In genomic region chr2:9142551-9143263, GRCh38 we compare ENCODE assay signal across 1 cellular context.
TF ChIP-seq lines count a peak whose summit lies in the region.

No MANE protein-coding gene starts in this region.

TF ChIP-seq in HepG2, 621 proteins besides CTCF, POLR2A, EP300 and RAD21 (continued from another document and continues in another):
- TF ChIP-seq ZNF646 (CRISPR knock-in tag; IDR thresholded peaks at IDR 0.05) (no peak), ZNF780A (CRISPR knock-in tag; IDR thresholded peaks at IDR 0.05) (no peak), KLF9 (CRISPR knock-in tag; IDR thresholded peaks at IDR 0.05; ENCODE audit: low read depth) (no peak), MLLT10 (CRISPR knock-in tag; IDR thresholded peaks at IDR 0.05) (no peak), ZNF784 (CRISPR knock-in tag; IDR thresholded peaks at IDR 0.05; ENCODE audit: borderline replicate concordance) (no peak), ZBTB8A (CRISPR knock-in tag; IDR thresholded peaks at IDR 0.05; ENCODE audit: borderline replicate concordance, low read depth) (no peak), SP2 (CRISPR knock-in tag; IDR thresholded peaks at IDR 0.05) (no peak), ZZZ3 (CRISPR knock-in tag; IDR thresholded peaks at IDR 0.05; ENCODE audit: borderline replicate concordance) (no peak), ARNTL (CRISPR knock-in tag; IDR thresholded peaks at IDR 0.05) (no peak), RELA (CRISPR knock-in tag; IDR thresholded peaks at IDR 0.05) (0 out of 2 replicates have a peak, but pooled peaks have one; percentile 49), ZNF251 (CRISPR knock-in tag; IDR thresholded peaks at IDR 0.05) (no peak), GTF2F1 (IDR thresholded peaks at IDR 0.05; ENCODE audit: low read length) (no peak), KLF11 (CRISPR knock-in tag; IDR thresholded peaks at IDR 0.05) (no peak), RORA (CRISPR knock-in tag; IDR thresholded peaks at IDR 0.05) (no peak), ZNF639 (CRISPR knock-in tag; conservative IDR thresholded peaks at IDR 0.05) (peak; percentile 65; the same call in 1 of the 2 replicates), ATF2 (CRISPR knock-in tag; IDR thresholded peaks at IDR 0.05) (peak; percentile 60; the same call in 1 of the 2 replicates), ZBTB2 (CRISPR knock-in tag; IDR thresholded peaks at IDR 0.05; ENCODE audit: low read depth) (no peak), ZNF264 (CRISPR knock-in tag; IDR thresholded peaks at IDR 0.05) (peak; percentile 68; the same call in 1 of the 2 replicates), GTF3A (CRISPR knock-in tag; conservative IDR thresholded peaks at IDR 0.05) (no peak), MEIS2 (CRISPR knock-in tag; IDR thresholded peaks at IDR 0.05) (peak; percentile 82), ZNF207 (IDR thresholded peaks at IDR 0.05; ENCODE audit: borderline replicate concordance) (no peak), ZNF670 (CRISPR knock-in tag; IDR thresholded peaks at IDR 0.05; ENCODE audit: borderline replicate concordance) (no peak), TSC22D2 (CRISPR knock-in tag; IDR thresholded peaks at IDR 0.05; ENCODE audit: borderline replicate concordance) (peak; percentile 72; the same call in 1 of the 2 replicates), ZIK1 (CRISPR knock-in tag; IDR thresholded peaks at IDR 0.05; ENCODE audit: borderline replicate concordance, low read depth) (no peak), MAFF (IDR thresholded peaks at IDR 0.05; ENCODE audit: low read depth, low read length) (no peak), NR2C2 (CRISPR knock-in tag; IDR thresholded peaks at IDR 0.05; ENCODE audit: borderline replicate concordance) (no peak), ZNF777 (CRISPR knock-in tag; IDR thresholded peaks at IDR 0.05) (peak; percentile 54; the same call in 1 of the 2 replicates), ELK4 (CRISPR knock-in tag; IDR thresholded peaks at IDR 0.05; ENCODE audit: borderline replicate concordance) (no peak), HOXA7 (CRISPR knock-in tag; IDR thresholded peaks at IDR 0.05) (no peak), ZNF432 (CRISPR knock-in tag; IDR thresholded peaks at IDR 0.05; ENCODE audit: borderline replicate concordance) (no peak), FOXM1 (CRISPR knock-in tag; IDR thresholded peaks at IDR 0.05) (no peak), ZNF773 (CRISPR knock-in tag; IDR thresholded peaks at IDR 0.05; ENCODE audit: borderline replicate concordance) (no peak)
- TF ChIP-seq, protein P1, sequence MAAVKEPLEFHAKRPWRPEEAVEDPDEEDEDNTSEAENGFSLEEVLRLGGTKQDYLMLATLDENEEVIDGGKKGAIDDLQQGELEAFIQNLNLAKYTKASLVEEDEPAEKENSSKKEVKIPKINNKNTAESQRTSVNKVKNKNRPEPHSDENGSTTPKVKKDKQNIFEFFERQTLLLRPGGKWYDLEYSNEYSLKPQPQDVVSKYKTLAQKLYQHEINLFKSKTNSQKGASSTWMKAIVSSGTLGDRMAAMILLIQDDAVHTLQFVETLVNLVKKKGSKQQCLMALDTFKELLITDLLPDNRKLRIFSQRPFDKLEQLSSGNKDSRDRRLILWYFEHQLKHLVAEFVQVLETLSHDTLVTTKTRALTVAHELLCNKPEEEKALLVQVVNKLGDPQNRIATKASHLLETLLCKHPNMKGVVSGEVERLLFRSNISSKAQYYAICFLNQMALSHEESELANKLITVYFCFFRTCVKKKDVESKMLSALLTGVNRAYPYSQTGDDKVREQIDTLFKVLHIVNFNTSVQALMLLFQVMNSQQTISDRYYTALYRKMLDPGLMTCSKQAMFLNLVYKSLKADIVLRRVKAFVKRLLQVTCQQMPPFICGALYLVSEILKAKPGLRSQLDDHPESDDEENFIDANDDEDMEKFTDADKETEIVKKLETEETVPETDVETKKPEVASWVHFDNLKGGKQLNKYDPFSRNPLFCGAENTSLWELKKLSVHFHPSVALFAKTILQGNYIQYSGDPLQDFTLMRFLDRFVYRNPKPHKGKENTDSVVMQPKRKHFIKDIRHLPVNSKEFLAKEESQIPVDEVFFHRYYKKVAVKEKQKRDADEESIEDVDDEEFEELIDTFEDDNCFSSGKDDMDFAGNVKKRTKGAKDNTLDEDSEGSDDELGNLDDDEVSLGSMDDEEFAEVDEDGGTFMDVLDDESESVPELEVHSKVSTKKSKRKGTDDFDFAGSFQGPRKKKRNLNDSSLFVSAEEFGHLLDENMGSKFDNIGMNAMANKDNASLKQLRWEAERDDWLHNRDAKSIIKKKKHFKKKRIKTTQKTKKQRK (IDR thresholded peaks at IDR 0.05; ENCODE audit: low read length) = no peak
- TF ChIP-seq, protein P2, sequence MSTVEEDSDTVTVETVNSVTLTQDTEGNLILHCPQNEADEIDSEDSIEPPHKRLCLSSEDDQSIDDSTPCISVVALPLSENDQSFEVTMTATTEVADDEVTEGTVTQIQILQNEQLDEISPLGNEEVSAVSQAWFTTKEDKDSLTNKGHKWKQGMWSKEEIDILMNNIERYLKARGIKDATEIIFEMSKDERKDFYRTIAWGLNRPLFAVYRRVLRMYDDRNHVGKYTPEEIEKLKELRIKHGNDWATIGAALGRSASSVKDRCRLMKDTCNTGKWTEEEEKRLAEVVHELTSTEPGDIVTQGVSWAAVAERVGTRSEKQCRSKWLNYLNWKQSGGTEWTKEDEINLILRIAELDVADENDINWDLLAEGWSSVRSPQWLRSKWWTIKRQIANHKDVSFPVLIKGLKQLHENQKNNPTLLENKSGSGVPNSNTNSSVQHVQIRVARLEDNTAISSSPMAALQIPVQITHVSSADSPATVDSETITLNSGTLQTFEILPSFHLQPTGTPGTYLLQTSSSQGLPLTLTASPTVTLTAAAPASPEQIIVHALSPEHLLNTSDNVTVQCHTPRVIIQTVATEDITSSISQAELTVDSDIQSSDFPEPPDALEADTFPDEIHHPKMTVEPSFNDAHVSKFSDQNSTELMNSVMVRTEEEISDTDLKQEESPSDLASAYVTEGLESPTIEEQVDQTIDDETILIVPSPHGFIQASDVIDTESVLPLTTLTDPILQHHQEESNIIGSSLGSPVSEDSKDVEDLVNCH (CRISPR knock-in tag; IDR thresholded peaks at IDR 0.05) = no peak
- TF ChIP-seq, protein P3, sequence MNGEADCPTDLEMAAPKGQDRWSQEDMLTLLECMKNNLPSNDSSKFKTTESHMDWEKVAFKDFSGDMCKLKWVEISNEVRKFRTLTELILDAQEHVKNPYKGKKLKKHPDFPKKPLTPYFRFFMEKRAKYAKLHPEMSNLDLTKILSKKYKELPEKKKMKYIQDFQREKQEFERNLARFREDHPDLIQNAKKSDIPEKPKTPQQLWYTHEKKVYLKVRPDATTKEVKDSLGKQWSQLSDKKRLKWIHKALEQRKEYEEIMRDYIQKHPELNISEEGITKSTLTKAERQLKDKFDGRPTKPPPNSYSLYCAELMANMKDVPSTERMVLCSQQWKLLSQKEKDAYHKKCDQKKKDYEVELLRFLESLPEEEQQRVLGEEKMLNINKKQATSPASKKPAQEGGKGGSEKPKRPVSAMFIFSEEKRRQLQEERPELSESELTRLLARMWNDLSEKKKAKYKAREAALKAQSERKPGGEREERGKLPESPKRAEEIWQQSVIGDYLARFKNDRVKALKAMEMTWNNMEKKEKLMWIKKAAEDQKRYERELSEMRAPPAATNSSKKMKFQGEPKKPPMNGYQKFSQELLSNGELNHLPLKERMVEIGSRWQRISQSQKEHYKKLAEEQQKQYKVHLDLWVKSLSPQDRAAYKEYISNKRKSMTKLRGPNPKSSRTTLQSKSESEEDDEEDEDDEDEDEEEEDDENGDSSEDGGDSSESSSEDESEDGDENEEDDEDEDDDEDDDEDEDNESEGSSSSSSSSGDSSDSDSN (CRISPR knock-in tag; IDR thresholded peaks at IDR 0.05) = peak; percentile 67
- TF ChIP-seq, protein P4, sequence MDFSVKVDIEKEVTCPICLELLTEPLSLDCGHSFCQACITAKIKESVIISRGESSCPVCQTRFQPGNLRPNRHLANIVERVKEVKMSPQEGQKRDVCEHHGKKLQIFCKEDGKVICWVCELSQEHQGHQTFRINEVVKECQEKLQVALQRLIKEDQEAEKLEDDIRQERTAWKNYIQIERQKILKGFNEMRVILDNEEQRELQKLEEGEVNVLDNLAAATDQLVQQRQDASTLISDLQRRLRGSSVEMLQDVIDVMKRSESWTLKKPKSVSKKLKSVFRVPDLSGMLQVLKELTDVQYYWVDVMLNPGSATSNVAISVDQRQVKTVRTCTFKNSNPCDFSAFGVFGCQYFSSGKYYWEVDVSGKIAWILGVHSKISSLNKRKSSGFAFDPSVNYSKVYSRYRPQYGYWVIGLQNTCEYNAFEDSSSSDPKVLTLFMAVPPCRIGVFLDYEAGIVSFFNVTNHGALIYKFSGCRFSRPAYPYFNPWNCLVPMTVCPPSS (IDR thresholded peaks at IDR 0.05) = no peak
